ENCODE assay signal across 15 cellular contexts in genomic region chrX:68896581-68896980, GRCh38.
A peak's percentile ranks its signal among the peaks of the same experiment; 100 is the strongest.
DNase-seq lines count a peak whose midpoint lies in the region; ATAC-seq and TF ChIP-seq lines count a peak whose summit lies in the region.
"Had no signal": no experiment of that assay in that cellular context is flagged by ENCODE, and none has a peak within 500 bp of the region (broad histone marks: within the 10 kb centered on the region; RNA-seq: fewer than 3 reads in every experiment).

No MANE protein-coding gene starts in this region.

- POLR2A ChIA-PET in activated CD8-positive, alpha-beta T cell treated with anti-CD3 and anti-CD28 coated beads for 36 hours (lab: Charles Lee) = no interaction called here

- peaks cover 44% of the 10 kb centered on the region for H3K4me1 ChIP-seq in left ventricle myocardium inferior
- H3K4me1 ChIP-seq: Caco-2 had no signal

- no peaks in the 10 kb centered on the region for H3K27me3 Mint-ChIP-seq in activated CD8-positive, alpha-beta T cell treated with anti-CD3 and anti-CD28 coated beads for 36 hours
- H3K27me3 Mint-ChIP-seq in activated naive CD4-positive, alpha-beta T cell treated with anti-CD3 and anti-CD28 coated beads, Interleukin-2, amount 10 ng/mL, durations not matched to agents 7 days and 5 days = peaks cover 3% of the 10 kb centered on the region

- no peaks in the 10 kb centered on the region for H3K36me3 ChIP-seq in left ventricle myocardium inferior
- H3K36me3 ChIP-seq: BLaER1 had no signal

- no peaks in the 10 kb centered on the region for H3K36me3 Mint-ChIP-seq in activated CD8-positive, alpha-beta T cell treated with anti-CD3 and anti-CD28 coated beads for 36 hours (ENCODE audit: low read depth)
- no peaks in the 10 kb centered on the region for H3K36me3 Mint-ChIP-seq in activated naive CD4-positive, alpha-beta T cell treated with anti-CD3 and anti-CD28 coated beads, Interleukin-2, amount 10 ng/mL, durations not matched to agents 7 days and 5 days
- H3K36me3 Mint-ChIP-seq: CD8-positive, alpha-beta memory T cell had no signal

- H3K27me3 ChIP-seq in left ventricle myocardium inferior (ENCODE audit: low read depth) = no peaks in the 10 kb centered on the region

- no peak overlapping the region for H3K27ac Mint-ChIP-seq in activated CD8-positive, alpha-beta T cell treated with anti-CD3 and anti-CD28 coated beads for 36 hours
- no peak overlapping the region for H3K27ac Mint-ChIP-seq in activated naive CD4-positive, alpha-beta T cell treated with anti-CD3 and anti-CD28 coated beads, Interleukin-2, amount 10 ng/mL, durations not matched to agents 7 days and 5 days
- H3K27ac Mint-ChIP-seq: H9 had no signal

- H3K9me3 ChIP-seq in left ventricle myocardium inferior (replicated peaks) = no peaks in the 10 kb centered on the region
- H3K9me3 ChIP-seq: BLaER1, Caco-2 had no signal

- peak overlapping the region; percentile 94 for H3K27ac ChIP-seq in left ventricle myocardium inferior (replicated peaks)

- H3K4me3 Mint-ChIP-seq in activated CD8-positive, alpha-beta T cell treated with anti-CD3 and anti-CD28 coated beads for 36 hours = no peak overlapping the region
- no peak overlapping the region for H3K4me3 Mint-ChIP-seq in activated naive CD4-positive, alpha-beta T cell treated with anti-CD3 and anti-CD28 coated beads, Interleukin-2, amount 10 ng/mL, durations not matched to agents 7 days and 5 days
- H3K4me3 Mint-ChIP-seq: CD8-positive, alpha-beta memory T cell; H9 had no signal

- TF ChIP-seq CTCF in left ventricle myocardium inferior (IDR thresholded peaks at IDR 0.05; ENCODE audit: borderline replicate concordance) = no peak
- TF ChIP-seq CTCF in activated CD8-positive, alpha-beta T cell treated with anti-CD3 and anti-CD28 coated beads for 36 hours (IDR thresholded peaks at IDR 0.05) = no peak

- DNase-seq in left ventricle myocardium inferior (no peak), Right ventricle myocardium superior (no peak), dermis blood vessel endothelial cell (peak; percentile 2), posterior vena cava (ENCODE audit: low spot score) (peak; percentile 66)
- no peak for DNase-seq in activated CD8-positive, alpha-beta T cell treated with anti-CD3 and anti-CD28 coated beads for 36 hours
- no peak for DNase-seq in activated naive CD4-positive, alpha-beta T cell treated with anti-CD3 and anti-CD28 coated beads, Interleukin-2, amount 10 ng/mL, durations not matched to agents 7 days and 5 days
- DNase-seq: 8988T; AML-193; Caco-2; CD8-positive, alpha-beta memory T cell; DMS53; GOT3; H9 had no signal

- no peaks in the 10 kb centered on the region for H3K9me3 Mint-ChIP-seq in activated CD8-positive, alpha-beta T cell treated with anti-CD3 and anti-CD28 coated beads for 36 hours
- H3K9me3 Mint-ChIP-seq in activated naive CD4-positive, alpha-beta T cell treated with anti-CD3 and anti-CD28 coated beads, Interleukin-2, amount 10 ng/mL, durations not matched to agents 7 days and 5 days = no peaks in the 10 kb centered on the region
- H3K9me3 Mint-ChIP-seq: CD8-positive, alpha-beta memory T cell had no signal

- intact Hi-C loops in left ventricle myocardium inferior (cut with micrococcal nuclease) (no loop called here), Right ventricle myocardium superior (cut with DNase I) (loop anchor here (10.0 kb wide), 2 partner anchors 62 to 98 kb away; no protein-coding TSS in a partner anchor), posterior vena cava (cut with DNase I) (no loop called here)
- intact Hi-C loops in activated CD8-positive, alpha-beta T cell treated with anti-CD3 and anti-CD28 coated beads for 36 hours (cut with micrococcal nuclease) = no loop called here

- CTCF ChIA-PET in activated CD8-positive, alpha-beta T cell treated with anti-CD3 and anti-CD28 coated beads for 36 hours (lab: Charles Lee) = no interaction called here
- CTCF ChIA-PET in activated naive CD4-positive, alpha-beta T cell treated with anti-CD3 and anti-CD28 coated beads, Interleukin-2, amount 10 ng/mL, durations not matched to agents 7 days and 5 days (lab: Charles Lee) = no interaction called here

- ATAC-seq in Right ventricle myocardium superior (ENCODE audit: poor library complexity) (no peak), GM21619 (IDR thresholded peaks at IDR 0.05; ENCODE audit: unreplicated experiment) (no peak)
- no peak for ATAC-seq in activated CD8-positive, alpha-beta T cell treated with anti-CD3 and anti-CD28 coated beads for 36 hours

- H3K4me1 Mint-ChIP-seq in activated CD8-positive, alpha-beta T cell treated with anti-CD3 and anti-CD28 coated beads for 36 hours (ENCODE audit: low read depth) = no peaks in the 10 kb centered on the region
- peaks cover 2% of the 10 kb centered on the region for H3K4me1 Mint-ChIP-seq in activated naive CD4-positive, alpha-beta T cell treated with anti-CD3 and anti-CD28 coated beads, Interleukin-2, amount 10 ng/mL, durations not matched to agents 7 days and 5 days
- H3K4me1 Mint-ChIP-seq: CD8-positive, alpha-beta memory T cell had no signal

- no peak overlapping the region for H3K4me3 ChIP-seq in left ventricle myocardium inferior
- H3K4me3 ChIP-seq: BLaER1 had no signal

Comparison
In these comparisons a context has a peak if more than half of its experiments do, and no peak if none do; other contexts are left out.
1. DNase-seq: peak in dermis blood vessel endothelial cell (single experiment) and posterior vena cava (single experiment); none in left ventricle myocardium inferior (single experiment), Right ventricle myocardium superior (single experiment), activated CD8-positive, alpha-beta T cell treated with anti-CD3 and anti-CD28 coated beads for 36 hours (single experiment) and activated naive CD4-positive, alpha-beta T cell treated with anti-CD3 and anti-CD28 coated beads, Interleukin-2, amount 10 ng/mL, durations not matched to agents 7 days and 5 days (single experiment).